ENCODE assay signal across 1 cellular context in genomic region chr15:63501256-63502089, GRCh38.
TF ChIP-seq lines count a peak whose summit lies in the region.

No MANE protein-coding gene starts in this region.

TF ChIP-seq in GM12878, 131 proteins besides CTCF, POLR2A, EP300 and RAD21 (continued from another document and continues in another):
- TF ChIP-seq REST (IDR thresholded peaks at IDR 0.05; ENCODE audit: low read depth, low read length) (no peak), ZNF687 (IDR thresholded peaks at IDR 0.05) (peak; percentile 47), TBL1XR1 (IDR thresholded peaks at IDR 0.05; ENCODE audit: low read depth, low read length) (0 out of 2 replicates have a peak, but pooled peaks have one; percentile 48), ELK1 (IDR thresholded peaks at IDR 0.05; ENCODE audit: low read depth, low read length) (no peak), ZZZ3 (IDR thresholded peaks at IDR 0.05; ENCODE audit: control insufficient read depth, insufficient read length, low read depth) (no peak), ATF2 (IDR thresholded peaks at IDR 0.05; ENCODE audit: low read length) (no peak), STAT3 (IDR thresholded peaks at IDR 0.05; ENCODE audit: low read depth, low read length) (no peak), CBX5 (IDR thresholded peaks at IDR 0.05; ENCODE audit: low read depth) (no peak), YBX1 (IDR thresholded peaks at IDR 0.05) (no peak), NR2C2 (IDR thresholded peaks at IDR 0.05; ENCODE audit: borderline replicate concordance, control insufficient read depth, insufficient read length, low read depth) (no peak), CHD1 (IDR thresholded peaks at IDR 0.05; ENCODE audit: low read depth, low read length) (no peak), ZNF24 (IDR thresholded peaks at IDR 0.05) (no peak), MEF2A (IDR thresholded peaks at IDR 0.05; ENCODE audit: insufficient read depth, low read depth, low read length) (0 out of 2 replicates have a peak, but pooled peaks have one; percentile 8), JUND (IDR thresholded peaks at IDR 0.05; ENCODE audit: low read depth, low read length) (no peak), BMI1 (IDR thresholded peaks at IDR 0.05; ENCODE audit: borderline replicate concordance) (no peak), SIN3A (IDR thresholded peaks at IDR 0.05; ENCODE audit: low read depth, low read length) (no peak), ZBTB40 (IDR thresholded peaks at IDR 0.05; ENCODE audit: borderline replicate concordance) (no peak), MXI1 (IDR thresholded peaks at IDR 0.05; ENCODE audit: low read depth, low read length) (no peak), GABPA (IDR thresholded peaks at IDR 0.05; ENCODE audit: low read depth) (no peak), POLR2AphosphoS2 (IDR thresholded peaks at IDR 0.05; ENCODE audit: low read depth, low read length) (no peak)
- TF ChIP-seq, protein P1, sequence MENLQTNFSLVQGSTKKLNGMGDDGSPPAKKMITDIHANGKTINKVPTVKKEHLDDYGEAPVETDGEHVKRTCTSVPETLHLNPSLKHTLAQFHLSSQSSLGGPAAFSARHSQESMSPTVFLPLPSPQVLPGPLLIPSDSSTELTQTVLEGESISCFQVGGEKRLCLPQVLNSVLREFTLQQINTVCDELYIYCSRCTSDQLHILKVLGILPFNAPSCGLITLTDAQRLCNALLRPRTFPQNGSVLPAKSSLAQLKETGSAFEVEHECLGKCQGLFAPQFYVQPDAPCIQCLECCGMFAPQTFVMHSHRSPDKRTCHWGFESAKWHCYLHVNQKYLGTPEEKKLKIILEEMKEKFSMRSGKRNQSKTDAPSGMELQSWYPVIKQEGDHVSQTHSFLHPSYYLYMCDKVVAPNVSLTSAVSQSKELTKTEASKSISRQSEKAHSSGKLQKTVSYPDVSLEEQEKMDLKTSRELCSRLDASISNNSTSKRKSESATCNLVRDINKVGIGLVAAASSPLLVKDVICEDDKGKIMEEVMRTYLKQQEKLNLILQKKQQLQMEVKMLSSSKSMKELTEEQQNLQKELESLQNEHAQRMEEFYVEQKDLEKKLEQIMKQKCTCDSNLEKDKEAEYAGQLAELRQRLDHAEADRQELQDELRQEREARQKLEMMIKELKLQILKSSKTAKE (IDR thresholded peaks at IDR 0.05; ENCODE audit: low read depth, poor library complexity, severe bottlenecking) = peak; percentile 12
- TF ChIP-seq, protein P2, sequence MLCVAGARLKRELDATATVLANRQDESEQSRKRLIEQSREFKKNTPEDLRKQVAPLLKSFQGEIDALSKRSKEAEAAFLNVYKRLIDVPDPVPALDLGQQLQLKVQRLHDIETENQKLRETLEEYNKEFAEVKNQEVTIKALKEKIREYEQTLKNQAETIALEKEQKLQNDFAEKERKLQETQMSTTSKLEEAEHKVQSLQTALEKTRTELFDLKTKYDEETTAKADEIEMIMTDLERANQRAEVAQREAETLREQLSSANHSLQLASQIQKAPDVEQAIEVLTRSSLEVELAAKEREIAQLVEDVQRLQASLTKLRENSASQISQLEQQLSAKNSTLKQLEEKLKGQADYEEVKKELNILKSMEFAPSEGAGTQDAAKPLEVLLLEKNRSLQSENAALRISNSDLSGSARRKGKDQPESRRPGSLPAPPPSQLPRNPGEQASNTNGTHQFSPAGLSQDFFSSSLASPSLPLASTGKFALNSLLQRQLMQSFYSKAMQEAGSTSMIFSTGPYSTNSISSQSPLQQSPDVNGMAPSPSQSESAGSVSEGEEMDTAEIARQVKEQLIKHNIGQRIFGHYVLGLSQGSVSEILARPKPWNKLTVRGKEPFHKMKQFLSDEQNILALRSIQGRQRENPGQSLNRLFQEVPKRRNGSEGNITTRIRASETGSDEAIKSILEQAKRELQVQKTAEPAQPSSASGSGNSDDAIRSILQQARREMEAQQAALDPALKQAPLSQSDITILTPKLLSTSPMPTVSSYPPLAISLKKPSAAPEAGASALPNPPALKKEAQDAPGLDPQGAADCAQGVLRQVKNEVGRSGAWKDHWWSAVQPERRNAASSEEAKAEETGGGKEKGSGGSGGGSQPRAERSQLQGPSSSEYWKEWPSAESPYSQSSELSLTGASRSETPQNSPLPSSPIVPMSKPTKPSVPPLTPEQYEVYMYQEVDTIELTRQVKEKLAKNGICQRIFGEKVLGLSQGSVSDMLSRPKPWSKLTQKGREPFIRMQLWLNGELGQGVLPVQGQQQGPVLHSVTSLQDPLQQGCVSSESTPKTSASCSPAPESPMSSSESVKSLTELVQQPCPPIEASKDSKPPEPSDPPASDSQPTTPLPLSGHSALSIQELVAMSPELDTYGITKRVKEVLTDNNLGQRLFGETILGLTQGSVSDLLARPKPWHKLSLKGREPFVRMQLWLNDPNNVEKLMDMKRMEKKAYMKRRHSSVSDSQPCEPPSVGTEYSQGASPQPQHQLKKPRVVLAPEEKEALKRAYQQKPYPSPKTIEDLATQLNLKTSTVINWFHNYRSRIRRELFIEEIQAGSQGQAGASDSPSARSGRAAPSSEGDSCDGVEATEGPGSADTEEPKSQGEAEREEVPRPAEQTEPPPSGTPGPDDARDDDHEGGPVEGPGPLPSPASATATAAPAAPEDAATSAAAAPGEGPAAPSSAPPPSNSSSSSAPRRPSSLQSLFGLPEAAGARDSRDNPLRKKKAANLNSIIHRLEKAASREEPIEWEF (IDR thresholded peaks at IDR 0.05; ENCODE audit: insufficient replicate concordance, low read depth, low read length) = no peak
- TF ChIP-seq, protein P3, sequence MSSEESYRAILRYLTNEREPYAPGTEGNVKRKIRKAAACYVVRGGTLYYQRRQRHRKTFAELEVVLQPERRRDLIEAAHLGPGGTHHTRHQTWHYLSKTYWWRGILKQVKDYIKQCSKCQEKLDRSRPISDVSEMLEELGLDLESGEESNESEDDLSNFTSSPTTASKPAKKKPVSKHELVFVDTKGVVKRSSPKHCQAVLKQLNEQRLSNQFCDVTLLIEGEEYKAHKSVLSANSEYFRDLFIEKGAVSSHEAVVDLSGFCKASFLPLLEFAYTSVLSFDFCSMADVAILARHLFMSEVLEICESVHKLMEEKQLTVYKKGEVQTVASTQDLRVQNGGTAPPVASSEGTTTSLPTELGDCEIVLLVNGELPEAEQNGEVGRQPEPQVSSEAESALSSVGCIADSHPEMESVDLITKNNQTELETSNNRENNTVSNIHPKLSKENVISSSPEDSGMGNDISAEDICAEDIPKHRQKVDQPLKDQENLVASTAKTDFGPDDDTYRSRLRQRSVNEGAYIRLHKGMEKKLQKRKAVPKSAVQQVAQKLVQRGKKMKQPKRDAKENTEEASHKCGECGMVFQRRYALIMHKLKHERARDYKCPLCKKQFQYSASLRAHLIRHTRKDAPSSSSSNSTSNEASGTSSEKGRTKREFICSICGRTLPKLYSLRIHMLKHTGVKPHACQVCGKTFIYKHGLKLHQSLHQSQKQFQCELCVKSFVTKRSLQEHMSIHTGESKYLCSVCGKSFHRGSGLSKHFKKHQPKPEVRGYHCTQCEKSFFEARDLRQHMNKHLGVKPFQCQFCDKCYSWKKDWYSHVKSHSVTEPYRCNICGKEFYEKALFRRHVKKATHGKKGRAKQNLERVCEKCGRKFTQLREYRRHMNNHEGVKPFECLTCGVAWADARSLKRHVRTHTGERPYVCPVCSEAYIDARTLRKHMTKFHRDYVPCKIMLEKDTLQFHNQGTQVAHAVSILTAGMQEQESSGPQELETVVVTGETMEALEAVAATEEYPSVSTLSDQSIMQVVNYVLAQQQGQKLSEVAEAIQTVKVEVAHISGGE (CRISPR knock-in tag; IDR thresholded peaks at IDR 0.05) = no peak
